ENCODE assay signal across 8 cellular contexts in the genomic region with DNA sequence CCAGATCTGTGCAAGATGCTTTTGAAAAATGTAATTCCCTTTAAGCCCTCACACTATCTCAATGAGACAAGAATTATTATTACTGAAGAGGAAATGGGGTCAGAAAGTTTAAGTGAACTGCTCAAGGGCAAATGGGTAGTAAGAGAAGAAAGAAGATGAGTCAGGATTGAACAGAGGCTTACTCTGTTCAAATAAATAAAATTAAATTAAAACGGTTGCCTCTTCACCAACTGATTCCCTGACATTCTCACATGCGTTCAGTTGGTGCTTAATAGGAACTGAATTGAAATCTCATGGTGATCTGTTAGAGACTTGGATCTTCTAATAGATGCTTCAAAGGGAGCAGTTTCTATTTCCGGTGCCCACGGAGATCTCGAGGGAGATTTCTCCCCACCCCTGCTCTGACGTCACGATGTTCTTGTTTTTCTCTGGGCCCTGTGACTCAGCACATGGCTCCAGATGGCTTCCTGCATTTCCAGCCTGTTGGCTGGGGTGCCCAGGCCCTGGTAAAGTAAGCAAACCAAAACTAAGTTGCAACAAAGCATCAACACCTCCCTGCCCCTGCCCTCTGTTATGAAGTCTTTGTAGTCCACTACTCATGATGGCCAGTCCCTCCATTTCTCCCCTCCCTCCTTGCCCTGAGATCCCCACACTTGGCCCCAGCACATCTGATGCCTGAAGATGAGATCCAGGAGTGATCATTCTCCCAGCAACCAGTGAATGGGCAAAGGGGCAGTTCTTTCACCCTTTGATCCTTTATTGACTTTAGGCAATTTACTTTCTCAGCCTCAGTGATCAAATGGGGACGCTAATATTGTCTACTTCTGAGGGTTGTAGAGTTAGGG.
DNase-seq lines count a peak whose midpoint lies in the region; ATAC-seq and TF ChIP-seq lines count a peak whose summit lies in the region.

No MANE protein-coding gene starts in this region.

- ATAC-seq in RWPE2 (ENCODE audit: low read depth) (peak; percentile 77), foreskin keratinocyte (peak; percentile 94), GM21423 (IDR thresholded peaks at IDR 0.05; ENCODE audit: unreplicated experiment) (no peak)

- peaks cover 15% of the 10 kb centered on the region for H3K4me1 ChIP-seq in RWPE2 (ENCODE audit: insufficient read depth, poor library complexity, severe bottlenecking)
- peaks cover 15% of the 10 kb centered on the region for H3K4me1 ChIP-seq in foreskin keratinocyte
- H3K4me1 ChIP-seq in ovary (ENCODE audit: insufficient read depth), result peaks cover 14% of the 10 kb centered on the region
- peaks cover 6% of the 10 kb centered on the region for H3K4me1 ChIP-seq in testis

- H3K4me3 ChIP-seq in GM06990 (replicated peaks; ENCODE audit: low read depth, low read length), result no peak overlapping the region
- no peak overlapping the region for H3K4me3 ChIP-seq in RWPE2 (ENCODE audit: severe bottlenecking)
- H3K4me3 ChIP-seq in ovary, result no peak overlapping the region
- H3K4me3 ChIP-seq in testis, result no peak overlapping the region

- TF ChIP-seq CTCF in GM06990 (IDR thresholded peaks at IDR 0.05; ENCODE audit: insufficient read depth, low read length, poor library complexity, severe bottlenecking), result no peak
- no peak for TF ChIP-seq CTCF in RWPE2 (IDR thresholded peaks at IDR 0.05; ENCODE audit: poor library complexity, severe bottlenecking)
- no peak for TF ChIP-seq CTCF in foreskin keratinocyte (conservative IDR thresholded peaks at IDR 0.05)
- TF ChIP-seq CTCF in ovary (IDR thresholded peaks at IDR 0.05), result no peak
- TF ChIP-seq CTCF in testis (IDR thresholded peaks at IDR 0.05), result no peak

- WGBS in ovary, 3 donors, result 26 to 34% (median 28%) methylated on average over 8 of the region's 8 CpGs
- WGBS in testis, 2 donors, result 43 to 62% methylated on average over 8 of the region's 8 CpGs

- no peaks in the 10 kb centered on the region for H3K27me3 ChIP-seq in GM06990 (replicated peaks; ENCODE audit: control insufficient read depth, insufficient read depth, low read length)
- H3K27me3 ChIP-seq in RWPE2 (ENCODE audit: insufficient read depth, poor library complexity, severe bottlenecking), result no peaks in the 10 kb centered on the region
- no peaks in the 10 kb centered on the region for H3K27me3 ChIP-seq in foreskin keratinocyte
- H3K27me3 ChIP-seq in ovary, result no peaks in the 10 kb centered on the region
- H3K27me3 ChIP-seq in testis, result no peaks in the 10 kb centered on the region

- TF ChIP-seq POLR2A in ovary (IDR thresholded peaks at IDR 0.05) (no peak), testis (IDR thresholded peaks at IDR 0.05) (no peak)

- DNase-seq in GM06990 (ENCODE audit: extremely low read depth, insufficient read length) (peak; percentile 28), RWPE2 (ENCODE audit: low spot score) (peak; percentile 83), foreskin keratinocyte (peak; percentile 70 to 88), ovary (peak; percentile 63 to 80 (median 74)), testis (peak; percentile 65), SKM-1 (lab: John Stamatoyannopoulos, UW; ENCODE audit: unreplicated experiment) (no peak)
- DNase-seq in activated gamma-delta T cell treated with anti-CD3 and anti-CD28 coated beads, Interleukin-2, amount 50 U/mL, for 16 hours (ENCODE audit: low read depth), result peak; percentile 17

- H3K27ac ChIP-seq in RWPE2 (ENCODE audit: poor library complexity, severe bottlenecking) (peak overlapping the region; percentile 80), foreskin keratinocyte (peak overlapping the region; percentile 93), ovary (peak overlapping the region; percentile 16 to 17), testis (peak overlapping the region in 1 of 2 donors; percentile 42)

- H3K36me3 ChIP-seq in GM06990 (ENCODE audit: control insufficient read depth, insufficient read depth, low read length), result no peaks in the 10 kb centered on the region
- H3K36me3 ChIP-seq in RWPE2 (ENCODE audit: low read depth), result no peaks in the 10 kb centered on the region
- H3K36me3 ChIP-seq in ovary, result no peaks in the 10 kb centered on the region
- H3K36me3 ChIP-seq in testis (ENCODE audit: low read depth, missing control alignments), result no peaks in the 10 kb centered on the region

- H3K9me3 ChIP-seq in RWPE2 (ENCODE audit: severe bottlenecking), result no peaks in the 10 kb centered on the region
- no peaks in the 10 kb centered on the region for H3K9me3 ChIP-seq in ovary
- H3K9me3 ChIP-seq in testis, result no peaks in the 10 kb centered on the region

- no peak for TF ChIP-seq EP300 in ovary (IDR thresholded peaks at IDR 0.05)

- intact Hi-C loops in ovary (cut with DNase I), result no loop called here
- intact Hi-C loops in testis (cut with DNase I; ENCODE audit: low total_unique reads), result no loop called here
